In genomic region chr19:4246767-4247593, GRCh38 we compare ENCODE assay signal across 8 cellular contexts. TPM values are rescaled to one million over a fixed set of nuclear protein-coding genes. Genes with fewer than 3 reads are reported as not detected.
DNase-seq lines count a peak whose midpoint lies in the region; ATAC-seq, FAIRE-seq and TF ChIP-seq lines count a peak whose summit lies in the region.

Gene YJU2, plus strand, starts transcription at chr19:4247080. Its CDS starts 67 bp downstream, at chr19:4247147.

- H3K27me3 ChIP-seq in OCI-LY3 (ENCODE audit: low read depth, low read length) (no peaks in the 10 kb centered on the region), endothelial cell of umbilical vein (ENCODE audit: control insufficient read depth in 2 of 2, insufficient read depth in 2 of 2, low read length in 2 of 2) (no peaks in the 10 kb centered on the region)

- H3K4me1 ChIP-seq in OCI-LY3 (ENCODE audit: low read length) (peaks cover 26% of the 10 kb centered on the region), endothelial cell of umbilical vein (ENCODE audit: control insufficient read depth, extremely low read depth, insufficient read depth, low read length) (no peaks in the 10 kb centered on the region)

- DNase-seq in DMS114 treated with DMSO at 0.1 percent for 48 hours (lab: John Stamatoyannopoulos, UW; ENCODE audit: unreplicated experiment) (peak; percentile 92), HuH-7.5 (ENCODE audit: low spot score) (peak; percentile 99), endothelial cell of umbilical vein (ENCODE audit: low read depth, low spot score) (peak; percentile 99), midbrain (lab: John Stamatoyannopoulos, UW) (peak; percentile 94)
- DNase-seq in activated CD8-positive, alpha-beta memory T cell treated with anti-CD3 and anti-CD28 coated beads, Interleukin-2, amount 50 U/mL, for 48 hours, result peak; percentile 96
- DNase-seq in stimulated activated CD8-positive, alpha-beta memory T cell treated with anti-CD3 and anti-CD28 coated beads, Interleukin-2, amount 100 ng/mL, for 1 hour (ENCODE audit: low read depth in 2 of 2), result peak; percentile 92 to 98

- H3K9ac ChIP-seq in OCI-LY3 (ENCODE audit: low read length) (peak within 1 kb of the TSS; percentile 82), endothelial cell of umbilical vein (replicated peaks; ENCODE audit: extremely low read depth, insufficient read depth, low read length) (peak within 1 kb of the TSS; percentile 97)

- CTCF ChIA-PET in endothelial cell of umbilical vein (lab: Charles Lee), result interaction anchor here (0.7 to 1.6 kb wide), 12 partner anchors 13 to 387 kb away, joined by 3 to 9 read pairs (median 3); no protein-coding TSS in a partner anchor

- no peaks in the 10 kb centered on the region for H4K20me1 ChIP-seq in OCI-LY3 (ENCODE audit: insufficient read depth, low read length)
- no peaks in the 10 kb centered on the region for H4K20me1 ChIP-seq in endothelial cell of umbilical vein (replicated peaks; ENCODE audit: control insufficient read depth, extremely low read depth, insufficient read depth, low read length)

- H3K36me3 ChIP-seq in OCI-LY3 (replicated peaks; ENCODE audit: low read depth, low read length) (peaks cover 45% of the 10 kb centered on the region), endothelial cell of umbilical vein (ENCODE audit: control insufficient read depth in 2 of 2, extremely low read depth in 1 of 2, insufficient read depth in 2 of 2, low read length in 2 of 2) (peaks cover 8 to 14% of the 10 kb centered on the region in 2 experiments)

- H3K9me1 ChIP-seq in endothelial cell of umbilical vein (replicated peaks; ENCODE audit: control insufficient read depth, extremely low read depth, insufficient read depth, low read length), result no peaks in the 10 kb centered on the region

- TF ChIP-seq CTCF in OCI-LY3 (IDR thresholded peaks at IDR 0.05; ENCODE audit: low read depth, low read length) (peak; percentile 47), endothelial cell of umbilical vein (IDR thresholded peaks at IDR 0.05; ENCODE audit: extremely low read depth in 1 of 2, insufficient read depth in 1 of 2, low read depth in 1 of 2, low read length in 2 of 2) (peak; percentile 44 to 56)

- POLR2A ChIA-PET in endothelial cell of umbilical vein (lab: Charles Lee), result interaction anchor here (0.6 to 1.3 kb wide), 2 partner anchors 95 to 133 kb away, joined by 3 to 6 read pairs; partner anchors contain the start of gene MPND

- H3K4me2 ChIP-seq in OCI-LY3 (ENCODE audit: low read length) (peak within 1 kb of the TSS; percentile 69), endothelial cell of umbilical vein (ENCODE audit: insufficient read depth, low read length) (peak within 1 kb of the TSS; percentile 59)

- FAIRE-seq in endothelial cell of umbilical vein (lab: Jason Lieb, UNC), result peak; percentile 99

- peaks cover 9% of the 10 kb centered on the region for H3K79me2 ChIP-seq in OCI-LY3 (ENCODE audit: low read length)
- H3K79me2 ChIP-seq in endothelial cell of umbilical vein (ENCODE audit: control insufficient read depth, insufficient read depth, low read length), result peaks cover 3% of the 10 kb centered on the region

- intact Hi-C loops in endothelial cell of umbilical vein (cut with micrococcal nuclease), result loop anchor here (1.0 kb wide), 1 partner anchor 153 kb away; the partner anchor contains the start of gene SH3GL1

- dilution Hi-C loops in endothelial cell of umbilical vein (cut with MboI; ENCODE audit: extremely low pct_ligation_motif_present, low sequenced_read_pairs), result no loop called here

- H3K27ac ChIP-seq in OCI-LY3 (ENCODE audit: low read length) (peak within 1 kb of the TSS; percentile 87), endothelial cell of umbilical vein (ENCODE audit: insufficient read depth, low read depth, low read length) (peak within 1 kb of the TSS; percentile 97)

- no peaks in the 10 kb centered on the region for H3K9me3 ChIP-seq in OCI-LY3 (ENCODE audit: insufficient read depth, low read length)
- no peaks in the 10 kb centered on the region for H3K9me3 ChIP-seq in endothelial cell of umbilical vein (replicated peaks; ENCODE audit: control insufficient read depth, insufficient read depth, low read length)

- H3K4me3 ChIP-seq in OCI-LY3 (ENCODE audit: low read length), result peak within 1 kb of the TSS; percentile 80
- H3K4me3 ChIP-seq in endothelial cell of umbilical vein (replicated peaks in 1 of 3; ENCODE audit: insufficient read depth in 1 of 3, low read depth in 1 of 3, low read length in 3 of 3), result peak within 1 kb of the TSS; percentile 43 to 86 (median 75)

- TSS peak; percentile 91 for BruUV-seq in endothelial cell of umbilical vein (replicated peaks; lab: Mats Ljungman, UMichigan)

- peak within 1 kb of the TSS; percentile 78 for H2AFZ ChIP-seq in OCI-LY3 (ENCODE audit: low read depth, low read length)
- H2AFZ ChIP-seq in endothelial cell of umbilical vein (ENCODE audit: low read depth, low read length), result peak within 1 kb of the TSS; percentile 79

- peak; percentile 59 for TF ChIP-seq POLR2A in endothelial cell of umbilical vein (IDR thresholded peaks at IDR 0.05; ENCODE audit: low read depth, low read length)

- peak; percentile 75 for ATAC-seq in GM21526 (IDR thresholded peaks at IDR 0.05; ENCODE audit: low FRiP score, unreplicated experiment)

TF ChIP-seq in endothelial cell of umbilical vein, 7 proteins besides CTCF, POLR2A, EP300 and RAD21:
- TF ChIP-seq MYC (IDR thresholded peaks at IDR 0.05; ENCODE audit: low read depth, low read length) (peak; percentile 90), POLR2AphosphoS5 (IDR thresholded peaks at IDR 0.05; ENCODE audit: insufficient read depth, low read depth, low read length) (peak; percentile 60), MAX (IDR thresholded peaks at IDR 0.05; ENCODE audit: insufficient read depth, insufficient read length) (peak; percentile 62), JUN (IDR thresholded peaks at IDR 0.05; ENCODE audit: borderline replicate concordance, insufficient read depth, insufficient read length, low read depth) (no peak)

RNA-seq across cellular contexts. Expression of gene YJU2, which starts in this region (rescaled TPM):
- 21.5 and 23.0 TPM in 2 replicates for total RNA-seq in endothelial cell of umbilical vein
- 20.7 and 22.9 TPM in 2 replicates for polyA plus RNA-seq in endothelial cell of umbilical vein
- 22.5 and 27.0 TPM in 2 replicates for polyA plus RNA-seq in endothelial cell of umbilical vein (2011; cell fraction: cytosol; rRNA removed)
- polyA plus RNA-seq in endothelial cell of umbilical vein (2011; cell fraction: nucleus; rRNA removed), result 17.8 and 19.5 TPM in 2 replicates
- 12.8 and 13.5 TPM in 2 replicates for polyA plus RNA-seq in endothelial cell of umbilical vein (2012)
- polyA minus RNA-seq in endothelial cell of umbilical vein, result 13.5 and 18.6 TPM in 2 replicates
- polyA minus RNA-seq in endothelial cell of umbilical vein (2011; cell fraction: cytosol; rRNA and poly(A)+ RNA removed), result 14.6 TPM
- polyA minus RNA-seq in endothelial cell of umbilical vein (2011; cell fraction: nucleus; rRNA and poly(A)+ RNA removed), result 6.2 and 11.0 TPM in 2 replicates

Comparison
In these comparisons a context has a peak if more than half of its experiments do, and no peak if none do; other contexts are left out.
1. Peak in every context shown above with its lines: DNase-seq, ATAC-seq, H3K4me3 ChIP-seq and H3K27ac ChIP-seq.